Comparison of ENCODE assay signal across 12 cellular contexts in the genomic region with DNA sequence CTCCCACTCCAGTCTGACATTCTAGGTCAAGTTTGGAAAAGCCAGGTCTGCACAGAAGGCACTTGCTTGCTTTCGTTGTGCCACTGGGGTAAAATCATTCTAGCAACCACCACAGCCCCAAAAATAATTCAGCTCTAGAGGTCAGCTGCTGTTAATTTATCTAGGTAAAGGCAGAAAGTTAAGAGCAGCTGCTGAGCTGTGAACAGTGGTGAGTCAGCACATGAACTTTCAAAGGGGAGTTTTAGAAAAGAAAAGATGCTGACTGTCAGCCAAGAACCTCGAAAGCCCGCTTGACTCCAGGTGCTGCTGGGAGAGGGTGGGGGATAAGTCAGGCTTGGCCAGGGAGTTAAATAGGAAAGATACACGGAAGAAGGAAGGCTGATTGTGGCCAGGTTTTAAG. TPM values are rescaled to one million over a fixed set of nuclear protein-coding genes. Genes with fewer than 3 reads are reported as not detected.
DNase-seq lines count a peak whose midpoint lies in the region; ATAC-seq and TF ChIP-seq lines count a peak whose summit lies in the region.
"Had no signal": no experiment of that assay in that cellular context is flagged by ENCODE, and none has a peak within 500 bp of the region (broad histone marks: within the 10 kb centered on the region; RNA-seq: fewer than 3 reads in every experiment).

No MANE protein-coding gene starts in this region.

- TF ChIP-seq POLR2A in transverse colon (IDR thresholded peaks at IDR 0.05) = no peak

- ATAC-seq in GM19372 (IDR thresholded peaks at IDR 0.05; ENCODE audit: low read depth, unreplicated experiment) = peak; percentile 53

- no peak for TF ChIP-seq CTCF in fibroblast of lung (conservative IDR thresholded peaks at IDR 0.05 in 1 of 2, IDR thresholded peaks at IDR 0.05 in 1 of 2; ENCODE audit: low read depth in 1 of 2, low read length in 2 of 2)
- no peak for TF ChIP-seq CTCF in transverse colon (IDR thresholded peaks at IDR 0.05)

- no peak for TF ChIP-seq EP300 in transverse colon (IDR thresholded peaks at IDR 0.05; ENCODE audit: low read depth)

- 25 to 26% methylated on average over 3 to 4 of the region's 4 CpGs for WGBS in transverse colon (ENCODE audit: low coverage in 1 of 2), 2 donors

- H3K36me3 ChIP-seq in fibroblast of lung (ENCODE audit: control insufficient read depth, insufficient read depth, low read length) (no peaks in the 10 kb centered on the region), transverse colon (no peaks in the 10 kb centered on the region)
- H3K36me3 ChIP-seq: stomach had no signal

- intact Hi-C loops in transverse colon (cut with DNase I; ENCODE audit: low total_unique reads) = no loop called here

- H3K9ac ChIP-seq in fibroblast of lung (ENCODE audit: insufficient read depth, low read length) = no peak overlapping the region

- peaks cover 3% of the 10 kb centered on the region for H3K27me3 ChIP-seq in fibroblast of lung (ENCODE audit: control insufficient read depth, insufficient read depth, low read length)
- H3K27me3 ChIP-seq in transverse colon = no peaks in the 10 kb centered on the region

- H3K4me2 ChIP-seq in fibroblast of lung (ENCODE audit: extremely low read depth, insufficient read depth, low read length) = no peak overlapping the region

- no peaks in the 10 kb centered on the region for H3K9me3 ChIP-seq in fibroblast of lung (ENCODE audit: control insufficient read depth, insufficient read depth, low read depth, low read length)
- no peaks in the 10 kb centered on the region for H3K9me3 ChIP-seq in transverse colon
- H3K9me3 ChIP-seq: stomach had no signal

- DNase-seq in COLO829 (ENCODE audit: low spot score) = peak; percentile 44
- peak; percentile 71 for DNase-seq in LHCN-M2 (ENCODE audit: low read depth)
- DNase-seq in fibroblast of lung (ENCODE audit: low read depth in 2 of 2) = peak; percentile 10 to 87
- no peak for DNase-seq in cortex of kidney (lab: John Stamatoyannopoulos, UW)
- DNase-seq in stimulated activated CD4-positive, alpha-beta T cell treated with anti-CD3 and anti-CD28 coated beads, Interleukin-15, amount 100 ng/mL, for 24 hours = no peak
- no peak for DNase-seq in activated CD4-positive, alpha-beta T cell treated with anti-CD3 and anti-CD28 coated beads, Interleukin-2, amount 50 U/mL, for 4 hours
- no peak for DNase-seq in transverse colon
- DNase-seq: activated B cell treated with CpG ODN at 0.5 μM for 24 hours, KG1, natural killer cell, stomach had no signal

- in situ Hi-C loops in transverse colon (cut with MboI; ENCODE audit: low pct_ligation_motif_present in 1 of 4, low pct_unique_long_range_greater_than_20kb in 1 of 4, low sequenced_read_pairs in 3 of 4) = no loop called here

- H3K4me1 ChIP-seq in fibroblast of lung (ENCODE audit: control insufficient read depth, extremely low read depth, insufficient read depth, low read length) (no peaks in the 10 kb centered on the region), transverse colon (no peaks in the 10 kb centered on the region)

- H2AFZ ChIP-seq in fibroblast of lung (ENCODE audit: low read length) = no peak overlapping the region

- H3K79me2 ChIP-seq in fibroblast of lung (ENCODE audit: control insufficient read depth, insufficient read depth, low read length) = no peaks in the 10 kb centered on the region

- H3K27ac ChIP-seq in fibroblast of lung (ENCODE audit: insufficient read depth, low read length) (no peak overlapping the region), transverse colon (peak overlapping the region in 1 of 4 donors; percentile 25)
- H3K27ac ChIP-seq: stomach had no signal

- H3K4me3 ChIP-seq in fibroblast of lung (replicated peaks in 1 of 4; ENCODE audit: control extremely low read depth in 1 of 4, insufficient read depth in 1 of 4, low read depth in 3 of 4, low read length in 4 of 4) (no peak overlapping the region), transverse colon (no peak overlapping the region)
- H3K4me3 ChIP-seq: stomach had no signal

- no peaks in the 10 kb centered on the region for H4K20me1 ChIP-seq in fibroblast of lung (ENCODE audit: control insufficient read depth, extremely low read depth, insufficient read depth, low read length)

RNA-seq across cellular contexts. Expression of a gene that starts 12.7 kb away (rescaled TPM):
- total RNA-seq in LHCN-M2 (2014; rRNA removed) (not detected in 2 replicates), fibroblast of lung (not detected in 2 replicates), transverse colon (not detected)
- not detected for polyA plus RNA-seq in LHCN-M2 (2012)
- not detected in 2 replicates for polyA plus RNA-seq in fibroblast of lung
- polyA plus RNA-seq in fibroblast of lung (2012) = not detected in 2 replicates
- not detected in 2 replicates for polyA minus RNA-seq in fibroblast of lung (ENCODE audit: low replicate concordance)
- total RNA-seq: activated B cell treated with CpG ODN at 0.5 μM for 24 hours, natural killer cell, stomach had no signal
- polyA plus RNA-seq: stomach had no signal

RNA-seq across cellular contexts. Expression of a gene that starts 16.4 kb away (rescaled TPM):
- total RNA-seq in LHCN-M2 (2014; rRNA removed) = 0.45 and 0.69 TPM in 2 replicates
- 0.87 TPM for polyA plus RNA-seq in LHCN-M2 (2012)
- total RNA-seq in fibroblast of lung = 1.5 and 2.3 TPM in 2 replicates
- 1.3 and 1.4 TPM in 2 replicates for polyA plus RNA-seq in fibroblast of lung
- 0.86 and 0.96 TPM in 2 replicates for polyA plus RNA-seq in fibroblast of lung (2012)
- 2.6 and 4.3 TPM in 2 replicates for polyA minus RNA-seq in fibroblast of lung (ENCODE audit: low replicate concordance)
- 1 to 10 TPM in 2 of 4 donors, not detected in 2; 2.6 to 2.7 TPM for total RNA-seq in transverse colon
- total RNA-seq: activated B cell treated with CpG ODN at 0.5 μM for 24 hours had no signal

RNA-seq across cellular contexts. Expression of a gene that starts 33.4 kb away (rescaled TPM):
- total RNA-seq in LHCN-M2 (2014; rRNA removed) = 0.40 TPM in 1 of 2 replicates, not detected in the other
- not detected for polyA plus RNA-seq in LHCN-M2 (2012)
- total RNA-seq in fibroblast of lung = 0.51 and 0.99 TPM in 2 replicates
- polyA plus RNA-seq in fibroblast of lung = 0.91 and 1.5 TPM in 2 replicates
- polyA plus RNA-seq in fibroblast of lung (2012) = 0.31 and 0.50 TPM in 2 replicates
- not detected in 2 replicates for polyA minus RNA-seq in fibroblast of lung (ENCODE audit: low replicate concordance)
- total RNA-seq in transverse colon = 10 to 100 TPM; 22.1 to 35.8 (median 27.9) TPM

Comparison
In these comparisons a context has a peak if more than half of its experiments do, and no peak if none do; other contexts are left out.
1. DNase-seq: peak in COLO829 (single experiment), LHCN-M2 (single experiment) and fibroblast of lung (2 of 2); none in cortex of kidney (single experiment), stimulated activated CD4-positive, alpha-beta T cell treated with anti-CD3 and anti-CD28 coated beads, Interleukin-15, amount 100 ng/mL, for 24 hours (single experiment), activated CD4-positive, alpha-beta T cell treated with anti-CD3 and anti-CD28 coated beads, Interleukin-2, amount 50 U/mL, for 4 hours (0 of 2) and transverse colon (single experiment).
2. RNA of a gene that starts 33.4 kb away (total RNA-seq): 22.1 to 35.8 TPM in transverse colon; 0.51 to 0.99 TPM in fibroblast of lung and 0.40 TPM in LHCN-M2; every median in the first group is over 10 times any median in the second.